In the genomic region with DNA sequence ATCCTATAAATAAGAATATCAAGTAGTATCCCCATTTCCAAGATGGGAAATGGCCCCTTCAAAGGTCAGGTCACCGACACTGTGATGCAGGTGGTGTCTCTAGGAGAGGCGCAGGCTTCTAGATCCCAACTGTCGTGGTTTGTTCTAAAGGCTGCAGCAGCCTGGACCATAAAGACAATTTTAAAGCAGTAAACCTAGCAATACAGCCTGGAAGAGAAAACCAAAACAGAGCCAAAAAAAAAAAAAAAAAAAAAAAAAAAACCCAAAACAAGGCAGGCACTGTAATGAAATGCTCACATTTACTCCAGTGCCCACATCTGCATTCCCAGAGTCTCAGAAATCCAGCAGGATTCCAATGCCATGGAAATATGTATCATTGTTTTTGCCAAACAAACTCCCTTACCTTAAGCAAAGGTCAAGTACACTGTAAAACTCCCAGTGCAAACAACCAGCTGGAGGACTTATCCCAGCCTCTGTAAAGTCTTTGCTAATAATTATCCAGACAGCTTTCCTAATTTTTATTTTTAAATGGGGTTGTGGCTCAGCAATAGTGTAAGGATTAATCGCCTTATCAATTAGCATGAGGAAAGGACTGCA, we compare ENCODE assay signal across 1 cellular context.
TF ChIP-seq lines count a peak whose summit lies in the region.

No MANE protein-coding gene starts in this region.

TF ChIP-seq in HepG2, 621 proteins besides CTCF, POLR2A, EP300 and RAD21 (continued from another document and continues in another):
- TF ChIP-seq, protein P1, sequence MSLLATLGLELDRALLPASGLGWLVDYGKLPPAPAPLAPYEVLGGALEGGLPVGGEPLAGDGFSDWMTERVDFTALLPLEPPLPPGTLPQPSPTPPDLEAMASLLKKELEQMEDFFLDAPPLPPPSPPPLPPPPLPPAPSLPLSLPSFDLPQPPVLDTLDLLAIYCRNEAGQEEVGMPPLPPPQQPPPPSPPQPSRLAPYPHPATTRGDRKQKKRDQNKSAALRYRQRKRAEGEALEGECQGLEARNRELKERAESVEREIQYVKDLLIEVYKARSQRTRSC (CRISPR knock-in tag; IDR thresholded peaks at IDR 0.05; ENCODE audit: low read depth) = no peak
- no peak for TF ChIP-seq HDAC6 (IDR thresholded peaks at IDR 0.05; ENCODE audit: low read depth, low read length)
- TF ChIP-seq CENPX (CRISPR knock-in tag; IDR thresholded peaks at IDR 0.05) = no peak
- TF ChIP-seq ZXDC (CRISPR knock-in tag; IDR thresholded peaks at IDR 0.05) = no peak
- TF ChIP-seq ZNF441 (CRISPR knock-in tag; IDR thresholded peaks at IDR 0.05; ENCODE audit: borderline replicate concordance) = no peak
- TF ChIP-seq PTBP1 (IDR thresholded peaks at IDR 0.05; ENCODE audit: low read depth, low read length, poor library complexity, severe bottlenecking) = no peak
- TF ChIP-seq KDM6A (CRISPR knock-in tag; IDR thresholded peaks at IDR 0.05; ENCODE audit: low read depth) = peak; percentile 77
- TF ChIP-seq ZFY (CRISPR knock-in tag; IDR thresholded peaks at IDR 0.05) = 0 out of 2 replicates have a peak, but pooled peaks have one; percentile 21
- no peak for TF ChIP-seq ZFP36 (IDR thresholded peaks at IDR 0.05; ENCODE audit: borderline replicate concordance, low read depth, low read length, partially characterized antibody)
- peak; percentile 83 for TF ChIP-seq HMG20A (CRISPR knock-in tag; IDR thresholded peaks at IDR 0.05; ENCODE audit: borderline replicate concordance)
- TF ChIP-seq SCMH1 (CRISPR knock-in tag; IDR thresholded peaks at IDR 0.05; ENCODE audit: borderline replicate concordance) = no peak
- TF ChIP-seq ZIK1 (CRISPR knock-in tag; IDR thresholded peaks at IDR 0.05; ENCODE audit: borderline replicate concordance, low read depth) = no peak
- TF ChIP-seq ZBTB3 (CRISPR knock-in tag; IDR thresholded peaks at IDR 0.05; ENCODE audit: borderline replicate concordance, low read depth) = no peak
- no peak for TF ChIP-seq LRRFIP1 (CRISPR knock-in tag; conservative IDR thresholded peaks at IDR 0.05)
- no peak; the same call in 1 of the 2 replicates for TF ChIP-seq ZNF800 (CRISPR knock-in tag; IDR thresholded peaks at IDR 0.05)
- TF ChIP-seq ETS1 (CRISPR knock-in tag; IDR thresholded peaks at IDR 0.05) = no peak
- TF ChIP-seq NFRKB (IDR thresholded peaks at IDR 0.05) = no peak
- TF ChIP-seq ZFP41 (CRISPR knock-in tag; IDR thresholded peaks at IDR 0.05; ENCODE audit: borderline replicate concordance) = no peak
- peak; percentile 91 for TF ChIP-seq SMAD3 (CRISPR knock-in tag; IDR thresholded peaks at IDR 0.05)
- TF ChIP-seq ZNF207 (IDR thresholded peaks at IDR 0.05; ENCODE audit: borderline replicate concordance) = no peak
- no peak for TF ChIP-seq YEATS2 (CRISPR knock-in tag; IDR thresholded peaks at IDR 0.05; ENCODE audit: borderline replicate concordance)
- peak; percentile 75 for TF ChIP-seq PHF21A (CRISPR knock-in tag; IDR thresholded peaks at IDR 0.05)
- no peak for TF ChIP-seq ZNF773 (CRISPR knock-in tag; IDR thresholded peaks at IDR 0.05; ENCODE audit: borderline replicate concordance)
- TF ChIP-seq U2AF1 (optimal IDR thresholded peaks at IDR 0.05; ENCODE audit: low read depth, low read length) = no peak
- no peak for TF ChIP-seq ZNF180 (CRISPR knock-in tag; IDR thresholded peaks at IDR 0.05; ENCODE audit: borderline replicate concordance, low read depth)
- TF ChIP-seq FOXJ3 (CRISPR knock-in tag; IDR thresholded peaks at IDR 0.05; ENCODE audit: borderline replicate concordance) = peak; percentile 86; the same call in 1 of the 2 replicates
- TF ChIP-seq, protein P2, sequence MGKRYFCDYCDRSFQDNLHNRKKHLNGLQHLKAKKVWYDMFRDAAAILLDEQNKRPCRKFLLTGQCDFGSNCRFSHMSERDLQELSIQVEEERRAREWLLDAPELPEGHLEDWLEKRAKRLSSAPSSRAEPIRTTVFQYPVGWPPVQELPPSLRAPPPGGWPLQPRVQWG (CRISPR knock-in tag; IDR thresholded peaks at IDR 0.05; ENCODE audit: borderline replicate concordance, low read depth) = no peak
- no peak for TF ChIP-seq ZNF350 (CRISPR knock-in tag; IDR thresholded peaks at IDR 0.05; ENCODE audit: borderline replicate concordance, low read depth)
- TF ChIP-seq NFE2L2 (IDR thresholded peaks at IDR 0.05; ENCODE audit: low read length) = no peak
- TF ChIP-seq SATB2 (CRISPR knock-in tag; IDR thresholded peaks at IDR 0.05) = 0 out of 2 replicates have a peak, but pooled peaks have one; percentile 78
- TF ChIP-seq EHMT2 (IDR thresholded peaks at IDR 0.05; ENCODE audit: borderline replicate concordance, low read depth, low read length) = no peak
- TF ChIP-seq, protein P3, sequence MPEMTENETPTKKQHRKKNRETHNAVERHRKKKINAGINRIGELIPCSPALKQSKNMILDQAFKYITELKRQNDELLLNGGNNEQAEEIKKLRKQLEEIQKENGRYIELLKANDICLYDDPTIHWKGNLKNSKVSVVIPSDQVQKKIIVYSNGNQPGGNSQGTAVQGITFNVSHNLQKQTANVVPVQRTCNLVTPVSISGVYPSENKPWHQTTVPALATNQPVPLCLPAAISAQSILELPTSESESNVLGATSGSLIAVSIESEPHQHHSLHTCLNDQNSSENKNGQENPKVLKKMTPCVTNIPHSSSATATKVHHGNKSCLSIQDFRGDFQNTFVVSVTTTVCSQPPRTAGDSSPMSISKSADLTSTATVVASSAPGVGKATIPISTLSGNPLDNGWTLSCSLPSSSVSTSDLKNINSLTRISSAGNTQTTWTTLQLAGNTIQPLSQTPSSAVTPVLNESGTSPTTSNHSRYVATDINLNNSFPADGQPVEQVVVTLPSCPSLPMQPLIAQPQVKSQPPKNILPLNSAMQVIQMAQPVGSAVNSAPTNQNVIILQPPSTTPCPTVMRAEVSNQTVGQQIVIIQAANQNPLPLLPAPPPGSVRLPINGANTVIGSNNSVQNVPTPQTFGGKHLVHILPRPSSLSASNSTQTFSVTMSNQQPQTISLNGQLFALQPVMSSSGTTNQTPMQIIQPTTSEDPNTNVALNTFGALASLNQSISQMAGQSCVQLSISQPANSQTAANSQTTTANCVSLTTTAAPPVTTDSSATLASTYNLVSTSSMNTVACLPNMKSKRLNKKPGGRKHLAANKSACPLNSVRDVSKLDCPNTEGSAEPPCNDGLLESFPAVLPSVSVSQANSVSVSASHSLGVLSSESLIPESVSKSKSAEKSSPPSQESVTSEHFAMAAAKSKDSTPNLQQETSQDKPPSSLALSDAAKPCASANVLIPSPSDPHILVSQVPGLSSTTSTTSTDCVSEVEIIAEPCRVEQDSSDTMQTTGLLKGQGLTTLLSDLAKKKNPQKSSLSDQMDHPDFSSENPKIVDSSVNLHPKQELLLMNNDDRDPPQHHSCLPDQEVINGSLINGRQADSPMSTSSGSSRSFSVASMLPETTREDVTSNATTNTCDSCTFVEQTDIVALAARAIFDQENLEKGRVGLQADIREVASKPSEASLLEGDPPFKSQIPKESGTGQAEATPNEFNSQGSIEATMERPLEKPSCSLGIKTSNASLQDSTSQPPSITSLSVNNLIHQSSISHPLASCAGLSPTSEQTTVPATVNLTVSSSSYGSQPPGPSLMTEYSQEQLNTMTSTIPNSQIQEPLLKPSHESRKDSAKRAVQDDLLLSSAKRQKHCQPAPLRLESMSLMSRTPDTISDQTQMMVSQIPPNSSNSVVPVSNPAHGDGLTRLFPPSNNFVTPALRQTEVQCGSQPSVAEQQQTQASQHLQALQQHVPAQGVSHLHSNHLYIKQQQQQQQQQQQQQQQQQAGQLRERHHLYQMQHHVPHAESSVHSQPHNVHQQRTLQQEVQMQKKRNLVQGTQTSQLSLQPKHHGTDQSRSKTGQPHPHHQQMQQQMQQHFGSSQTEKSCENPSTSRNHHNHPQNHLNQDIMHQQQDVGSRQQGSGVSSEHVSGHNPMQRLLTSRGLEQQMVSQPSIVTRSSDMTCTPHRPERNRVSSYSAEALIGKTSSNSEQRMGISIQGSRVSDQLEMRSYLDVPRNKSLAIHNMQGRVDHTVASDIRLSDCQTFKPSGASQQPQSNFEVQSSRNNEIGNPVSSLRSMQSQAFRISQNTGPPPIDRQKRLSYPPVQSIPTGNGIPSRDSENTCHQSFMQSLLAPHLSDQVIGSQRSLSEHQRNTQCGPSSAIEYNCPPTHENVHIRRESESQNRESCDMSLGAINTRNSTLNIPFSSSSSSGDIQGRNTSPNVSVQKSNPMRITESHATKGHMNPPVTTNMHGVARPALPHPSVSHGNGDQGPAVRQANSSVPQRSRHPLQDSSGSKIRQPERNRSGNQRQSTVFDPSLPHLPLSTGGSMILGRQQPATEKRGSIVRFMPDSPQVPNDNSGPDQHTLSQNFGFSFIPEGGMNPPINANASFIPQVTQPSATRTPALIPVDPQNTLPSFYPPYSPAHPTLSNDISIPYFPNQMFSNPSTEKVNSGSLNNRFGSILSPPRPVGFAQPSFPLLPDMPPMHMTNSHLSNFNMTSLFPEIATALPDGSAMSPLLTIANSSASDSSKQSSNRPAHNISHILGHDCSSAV (CRISPR knock-in tag; IDR thresholded peaks at IDR 0.05; ENCODE audit: borderline replicate concordance) = no peak
- TF ChIP-seq GLI4 (CRISPR knock-in tag; IDR thresholded peaks at IDR 0.05; ENCODE audit: borderline replicate concordance) = no peak
- TF ChIP-seq, protein P4, sequence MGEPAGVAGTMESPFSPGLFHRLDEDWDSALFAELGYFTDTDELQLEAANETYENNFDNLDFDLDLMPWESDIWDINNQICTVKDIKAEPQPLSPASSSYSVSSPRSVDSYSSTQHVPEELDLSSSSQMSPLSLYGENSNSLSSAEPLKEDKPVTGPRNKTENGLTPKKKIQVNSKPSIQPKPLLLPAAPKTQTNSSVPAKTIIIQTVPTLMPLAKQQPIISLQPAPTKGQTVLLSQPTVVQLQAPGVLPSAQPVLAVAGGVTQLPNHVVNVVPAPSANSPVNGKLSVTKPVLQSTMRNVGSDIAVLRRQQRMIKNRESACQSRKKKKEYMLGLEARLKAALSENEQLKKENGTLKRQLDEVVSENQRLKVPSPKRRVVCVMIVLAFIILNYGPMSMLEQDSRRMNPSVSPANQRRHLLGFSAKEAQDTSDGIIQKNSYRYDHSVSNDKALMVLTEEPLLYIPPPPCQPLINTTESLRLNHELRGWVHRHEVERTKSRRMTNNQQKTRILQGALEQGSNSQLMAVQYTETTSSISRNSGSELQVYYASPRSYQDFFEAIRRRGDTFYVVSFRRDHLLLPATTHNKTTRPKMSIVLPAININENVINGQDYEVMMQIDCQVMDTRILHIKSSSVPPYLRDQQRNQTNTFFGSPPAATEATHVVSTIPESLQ (CRISPR knock-in tag; conservative IDR thresholded peaks at IDR 0.05) = no peak
- TF ChIP-seq TBX2 (CRISPR knock-in tag; IDR thresholded peaks at IDR 0.05; ENCODE audit: borderline replicate concordance) = peak; percentile 72; the same call in 1 of the 2 replicates
- no peak for TF ChIP-seq ZNF572 (CRISPR knock-in tag; IDR thresholded peaks at IDR 0.05)
